18 cellular contexts compared by ENCODE assay signal in genomic region chr5:664994-665360, GRCh38. TPM values are rescaled to one million over a fixed set of nuclear protein-coding genes. Genes with fewer than 3 reads are reported as not detected.
"Had no signal": no experiment of that assay in that cellular context is flagged by ENCODE, and none has a peak within 500 bp of the region (broad histone marks: within the 10 kb centered on the region; RNA-seq: fewer than 3 reads in every experiment).

No MANE protein-coding gene starts in this region.

- H3K9me3 Mint-ChIP-seq: activated CD4-positive, alpha-beta T cell treated with anti-CD3 and anti-CD28 coated beads, Interleukin-2, amount 10 ng/mL, durations not matched to agents 24 days and 14 days; activated naive CD4-positive, alpha-beta T cell treated with anti-CD3 and anti-CD28 coated beads, Interleukin-2, amount 50 U/mL, for 72 hours; central memory CD8-positive, alpha-beta T cell; naive thymus-derived CD4-positive, alpha-beta T cell; neural crest cell; T-helper 1 cell treated with Interleukin-12 subunit alpha and Interleukin-12 subunit beta and Interleukin-4 antibody, amounts not matched to agents 30 μg/mL and 1 μg/mL, for 36 hours; type B pancreatic cell had no signal

- H3K27me3 Mint-ChIP-seq: activated CD4-positive, alpha-beta T cell treated with anti-CD3 and anti-CD28 coated beads, Interleukin-2, amount 10 ng/mL, durations not matched to agents 24 days and 14 days; central memory CD8-positive, alpha-beta T cell; naive thymus-derived CD4-positive, alpha-beta T cell; type B pancreatic cell had no signal

- H3K4me3 Mint-ChIP-seq: activated CD4-positive, alpha-beta T cell treated with anti-CD3 and anti-CD28 coated beads, Interleukin-2, amount 10 ng/mL, durations not matched to agents 24 days and 14 days; activated CD8-positive, alpha-beta T cell treated with anti-CD3 and anti-CD28 coated beads, Interleukin-2, amount 10 ng/mL, durations not matched to agents 7 days and 5 days; central memory CD8-positive, alpha-beta T cell; naive thymus-derived CD4-positive, alpha-beta T cell; neural crest cell; T-helper 1 cell treated with Interleukin-12 subunit alpha and Interleukin-12 subunit beta and Interleukin-4 antibody, amounts not matched to agents 30 μg/mL and 1 μg/mL, for 36 hours; type B pancreatic cell had no signal

- H3K4me3 ChIP-seq: colonic mucosa, esophagus muscularis mucosa, lung, stomach, testis had no signal

- H3K36me3 ChIP-seq: colonic mucosa had no signal

- ATAC-seq: activated CD8-positive, alpha-beta T cell treated with anti-CD3 and anti-CD28 coated beads, Interleukin-2, amount 10 ng/mL, durations not matched to agents 7 days and 5 days; activated naive CD4-positive, alpha-beta T cell treated with anti-CD3 and anti-CD28 coated beads, Interleukin-2, amount 50 U/mL, for 72 hours; naive thymus-derived CD4-positive, alpha-beta T cell had no signal

- FAIRE-seq: astrocyte, frontal cortex had no signal

- H3K27me3 ChIP-seq: colonic mucosa, esophagus muscularis mucosa, stomach, testis had no signal

- H3K27ac Mint-ChIP-seq: activated CD4-positive, alpha-beta T cell treated with anti-CD3 and anti-CD28 coated beads, Interleukin-2, amount 10 ng/mL, durations not matched to agents 24 days and 14 days; activated CD8-positive, alpha-beta T cell treated with anti-CD3 and anti-CD28 coated beads, Interleukin-2, amount 10 ng/mL, durations not matched to agents 7 days and 5 days; activated naive CD4-positive, alpha-beta T cell treated with anti-CD3 and anti-CD28 coated beads, Interleukin-2, amount 50 U/mL, for 72 hours; naive thymus-derived CD4-positive, alpha-beta T cell; T-helper 1 cell treated with Interleukin-12 subunit alpha and Interleukin-12 subunit beta and Interleukin-4 antibody, amounts not matched to agents 30 μg/mL and 1 μg/mL, for 36 hours; type B pancreatic cell had no signal

- DNase-seq: activated CD4-positive, alpha-beta T cell treated with anti-CD3 and anti-CD28 coated beads, Interleukin-2, amount 10 ng/mL, durations not matched to agents 24 days and 14 days; activated CD4-positive, CD25-positive, alpha-beta regulatory T cell; activated CD8-positive, alpha-beta T cell treated with anti-CD3 and anti-CD28 coated beads, Interleukin-2, amount 10 ng/mL, durations not matched to agents 7 days and 5 days; hypothalamus; naive thymus-derived CD4-positive, alpha-beta T cell; stimulated activated CD4-positive, alpha-beta T cell treated with anti-CD3 and anti-CD28 coated beads, Interleukin-1b, Interleukin-23, amount 100 ng/mL, for 48 hours; testis had no signal

- H3K4me1 Mint-ChIP-seq: activated CD4-positive, alpha-beta T cell treated with anti-CD3 and anti-CD28 coated beads, Interleukin-2, amount 10 ng/mL, durations not matched to agents 24 days and 14 days; neural crest cell had no signal

- H3K4me1 ChIP-seq: testis had no signal

- H3K27ac ChIP-seq: colonic mucosa, esophagus muscularis mucosa, testis had no signal

- H3K9me3 ChIP-seq: colonic mucosa, esophagus muscularis mucosa, stomach, testis had no signal

RNA-seq across cellular contexts. Expression of gene TPPP, which starts 28.2 kb away (rescaled TPM):
- total RNA-seq: activated CD4-positive, alpha-beta T cell treated with anti-CD3 and anti-CD28 coated beads, Interleukin-2, amount 10 ng/mL, durations not matched to agents 24 days and 14 days had no signal
